ENCODE assay signal across 8 cellular contexts in the genomic region with DNA sequence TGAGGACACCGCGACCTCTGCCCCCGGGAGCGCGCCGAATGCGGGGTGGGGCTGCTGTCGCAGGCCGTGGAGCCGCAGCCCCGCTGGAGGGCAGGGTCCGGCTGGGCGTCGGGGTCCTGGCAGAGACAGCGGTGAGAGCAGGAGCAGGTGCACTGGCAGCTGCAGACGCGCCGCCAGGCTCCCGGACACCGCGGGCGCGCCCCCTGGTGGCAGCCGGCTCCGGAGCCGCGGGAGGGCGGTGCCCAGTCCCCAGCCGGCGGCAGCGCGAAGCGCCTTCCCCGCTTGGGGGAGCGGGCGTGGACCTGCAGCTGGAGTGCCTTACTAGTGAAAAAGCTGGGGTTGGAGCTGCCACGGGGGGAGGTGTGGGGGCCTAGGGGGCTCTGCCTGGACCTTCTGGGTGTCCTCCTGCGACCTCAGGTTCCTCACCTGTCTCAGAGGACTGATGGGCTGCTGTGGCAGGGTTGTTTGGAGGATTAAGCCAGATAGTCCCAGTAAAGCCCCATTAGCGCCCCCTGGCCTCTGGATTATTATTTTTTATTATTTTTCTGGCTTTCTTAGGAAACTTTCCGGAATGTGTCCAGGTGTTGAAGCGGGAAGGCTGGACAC.
A peak's percentile ranks its signal among the peaks of the same experiment; 100 is the strongest.
DNase-seq lines count a peak whose midpoint lies in the region; ATAC-seq, FAIRE-seq and TF ChIP-seq lines count a peak whose summit lies in the region.
"Not testable (repeated sequence)": the region's sequence is repeated elsewhere in the genome, so short reads cannot be mapped to it uniquely, and the experiment has no call there.

No MANE protein-coding gene starts in this region.

- TF ChIP-seq CTCF in GM12864 (IDR thresholded peaks at IDR 0.05; ENCODE audit: low read depth, low read length, missing control alignments) (peak; percentile 55), HFF-Myc (IDR thresholded peaks at IDR 0.05; ENCODE audit: low read depth, low read length, missing control alignments) (peak; percentile 41), Loucy (conservative IDR thresholded peaks at IDR 0.05; ENCODE audit: low read length) (peak; percentile 56), astrocyte (IDR thresholded peaks at IDR 0.05; ENCODE audit: insufficient read depth, low read depth, low read length) (peak; percentile 19), transverse colon (IDR thresholded peaks at IDR 0.05) (peak; percentile 19 to 85 (median 69))

- H3K4me3 ChIP-seq in GM12864 (ENCODE audit: low read depth, low read length) = not testable (repeated sequence)
- peak overlapping the region; percentile 40 for H3K4me3 ChIP-seq in HFF-Myc (replicated peaks; ENCODE audit: low read depth, low read length)
- H3K4me3 ChIP-seq in Loucy (ENCODE audit: low read length, poor library complexity, severe bottlenecking) = peak overlapping the region; percentile 71
- H3K4me3 ChIP-seq in astrocyte (ENCODE audit: insufficient read depth, low read depth, low read length) = peak overlapping the region; percentile 66
- peak overlapping the region in 3 of 4 donors; percentile 21 to 48 (median 38) for H3K4me3 ChIP-seq in transverse colon

- H3K9me3 ChIP-seq in Loucy (ENCODE audit: insufficient read depth, low read depth, low read length); astrocyte (ENCODE audit: insufficient read depth, low read depth, low read length); transverse colon: not testable (repeated sequence)

- H3K4me1 ChIP-seq in Loucy (ENCODE audit: insufficient read depth, low read length, poor library complexity, severe bottlenecking); astrocyte (ENCODE audit: insufficient read depth, low read length): not testable (repeated sequence)
- H3K4me1 ChIP-seq in transverse colon = peaks cover 5 to 15% (median 13%) of the 10 kb centered on the region in 4 donors

- ATAC-seq in left ventricle myocardium superior = peak; percentile 89

- H3K9me3 Mint-ChIP-seq in astrocyte (ENCODE audit: unreplicated experiment) = not testable (repeated sequence)

- H3K27me3 ChIP-seq in Loucy (ENCODE audit: insufficient read depth, low read length, poor library complexity, severe bottlenecking); astrocyte (ENCODE audit: insufficient read depth, low read length); transverse colon: not testable (repeated sequence)

- not testable (repeated sequence) for H3K9ac ChIP-seq in Loucy (ENCODE audit: low read depth, low read length, poor library complexity, severe bottlenecking); astrocyte (ENCODE audit: low read length)

- H3K27ac ChIP-seq in astrocyte (ENCODE audit: low read depth, low read length); transverse colon: not testable (repeated sequence)

- H3K36me3 Mint-ChIP-seq in astrocyte (ENCODE audit: low read depth, unreplicated experiment) = not testable (repeated sequence)

- not testable (repeated sequence) for H3K79me2 ChIP-seq in Loucy (ENCODE audit: insufficient read depth, low read length); astrocyte (ENCODE audit: insufficient read depth, low read length)

- H3K27ac Mint-ChIP-seq in astrocyte (ENCODE audit: unreplicated experiment) = not testable (repeated sequence)

- H3K4me1 Mint-ChIP-seq in astrocyte (ENCODE audit: low read depth, unreplicated experiment) = not testable (repeated sequence)

- intact Hi-C loops in left ventricle myocardium superior (cut with micrococcal nuclease); transverse colon (cut with DNase I; ENCODE audit: low total_unique reads): not testable (repeated sequence)

- FAIRE-seq in astrocyte (lab: Jason Lieb, UNC) = not testable (repeated sequence)

- TF ChIP-seq POLR2A in transverse colon (IDR thresholded peaks at IDR 0.05) = not testable (repeated sequence)

- not testable (repeated sequence) for H3F3A ChIP-seq in Loucy (ENCODE audit: low read depth)

- TF ChIP-seq EP300 in transverse colon (IDR thresholded peaks at IDR 0.05; ENCODE audit: low read depth) = not testable (repeated sequence)

- not testable (repeated sequence) for H3K9me2 ChIP-seq in Loucy (replicated peaks; ENCODE audit: low read depth, low read length)

- H3K27me3 Mint-ChIP-seq in astrocyte (ENCODE audit: low read depth, unreplicated experiment) = not testable (repeated sequence)

- H2AFZ ChIP-seq in Loucy (ENCODE audit: low read length) = peak overlapping the region; percentile 97
- peak overlapping the region; percentile 66 for H2AFZ ChIP-seq in astrocyte (ENCODE audit: low read depth, low read length)

- H3K4me3 Mint-ChIP-seq in astrocyte (ENCODE audit: unreplicated experiment) = peak overlapping the region; percentile 84

- WGBS in transverse colon (ENCODE audit: low coverage in 1 of 2), 2 donors = 7% methylated on average over 19 of the region's 41 CpGs; no CpG with 5 or more reads in 1 of the 2 donors

- not testable (repeated sequence) for H4K20me1 ChIP-seq in Loucy (ENCODE audit: insufficient read depth, low read length, poor library complexity, severe bottlenecking); astrocyte (ENCODE audit: insufficient read depth, low read length)

- in situ Hi-C loops in transverse colon (cut with MboI; ENCODE audit: low pct_ligation_motif_present in 1 of 4, low pct_unique_long_range_greater_than_20kb in 1 of 4, low sequenced_read_pairs in 3 of 4) = not testable (repeated sequence)

- DNase-seq in GM12864 (ENCODE audit: low read depth) (peak; percentile 3), T-helper 9 cell (peak; percentile 64), astrocyte (ENCODE audit: low read depth) (peak; percentile 20), left ventricle myocardium superior (peak; percentile 81), putamen (ENCODE audit: low spot score) (peak; percentile 27), transverse colon (peak; percentile 79)
- not testable (repeated sequence) for DNase-seq in HFF-Myc (ENCODE audit: extremely low read depth, low read depth)

- H3K4me2 ChIP-seq in Loucy (ENCODE audit: low read depth, low read length, poor library complexity, severe bottlenecking) (peak overlapping the region; percentile 68), astrocyte (ENCODE audit: low read length) (peak overlapping the region; percentile 91)

- not testable (repeated sequence) for H3K36me3 ChIP-seq in Loucy (ENCODE audit: insufficient read depth, low read length); astrocyte (ENCODE audit: insufficient read depth, low read length); transverse colon

Comparison
In these comparisons a context has a peak if more than half of its experiments do, and no peak if none do; other contexts are left out.
1. CTCF ChIP-seq: peak in every context shown above with its lines; median percentile 69 in transverse colon; 56 in Loucy; 55 in GM12864; 41 in HFF-Myc; 19 in astrocyte.